Comparison of ENCODE assay signal across 1 cellular context in genomic region chr16:73047536-73048291, GRCh38.
TF ChIP-seq lines count a peak whose summit lies in the region.

Gene ZFHX3, minus strand, starts transcription at chr16:73048128. Its CDS starts 87,983 bp downstream, at chr16:72960145.

TF ChIP-seq in GM12878, 131 proteins besides CTCF, POLR2A, EP300 and RAD21 (continues in another document):
- TF ChIP-seq ZSCAN29 (IDR thresholded peaks at IDR 0.05) (no peak), FOS (IDR thresholded peaks at IDR 0.05; ENCODE audit: borderline replicate concordance, extremely low read depth, insufficient read length) (no peak), ZNF622 (IDR thresholded peaks at IDR 0.05) (no peak), NBN (IDR thresholded peaks at IDR 0.05) (peak; percentile 29; the same call in 1 of the 2 replicates), ZNF592 (IDR thresholded peaks at IDR 0.05) (no peak), YY1 (IDR thresholded peaks at IDR 0.05; ENCODE audit: low read depth, low read length) (0 out of 2 replicates have a peak, but pooled peaks have one; percentile 19), GATAD2B (conservative IDR thresholded peaks at IDR 0.05; ENCODE audit: low read depth) (peak; percentile 72), CHD4 (IDR thresholded peaks at IDR 0.05) (no peak), MTA2 (IDR thresholded peaks at IDR 0.05; ENCODE audit: low read depth) (peak; percentile 16; the same call in 1 of the 2 replicates), SIX5 (IDR thresholded peaks at IDR 0.05; ENCODE audit: low read depth, low read length, severe bottlenecking) (no peak), KDM1A (IDR thresholded peaks at IDR 0.05; ENCODE audit: borderline replicate concordance) (no peak), SKIL (IDR thresholded peaks at IDR 0.05; ENCODE audit: low read depth, poor library complexity, severe bottlenecking) (no peak), BCL3 (IDR thresholded peaks at IDR 0.05; ENCODE audit: borderline replicate concordance, insufficient read depth, low read depth, low read length, poor library complexity, severe bottlenecking) (peak; percentile 48), MLLT1 (IDR thresholded peaks at IDR 0.05) (no peak), USF2 (IDR thresholded peaks at IDR 0.05; ENCODE audit: borderline replicate concordance, low read depth, low read length) (no peak), ESRRA (IDR thresholded peaks at IDR 0.05; ENCODE audit: low read length) (no peak), EGR1 (IDR thresholded peaks at IDR 0.05; ENCODE audit: borderline replicate concordance in 1 of 2, low read depth in 2 of 2, low read length in 2 of 2) (no peak), NR2C2 (IDR thresholded peaks at IDR 0.05; ENCODE audit: borderline replicate concordance, control insufficient read depth, insufficient read length, low read depth) (no peak), MEF2A (IDR thresholded peaks at IDR 0.05; ENCODE audit: insufficient read depth, low read depth, low read length) (no peak), CBFB (IDR thresholded peaks at IDR 0.05; ENCODE audit: low read depth) (no peak), POLR2AphosphoS5 (IDR thresholded peaks at IDR 0.05; ENCODE audit: low read length) (no peak), ZBTB33 (IDR thresholded peaks at IDR 0.05) (no peak), RELB (IDR thresholded peaks at IDR 0.05; ENCODE audit: low read depth) (0 out of 2 replicates have a peak, but pooled peaks have one; percentile 18), ZNF217 (IDR thresholded peaks at IDR 0.05) (no peak), RCOR1 (conservative IDR thresholded peaks at IDR 0.05; ENCODE audit: low read depth, low read length) (no peak), PAX8 (IDR thresholded peaks at IDR 0.05) (no peak), EED (IDR thresholded peaks at IDR 0.05; ENCODE audit: low read depth) (peak; percentile 28; the same call in 1 of the 2 replicates), SUPT20H (IDR thresholded peaks at IDR 0.05; ENCODE audit: borderline replicate concordance, control insufficient read depth, low read depth, low read length) (no peak), BHLHE40 (IDR thresholded peaks at IDR 0.05; ENCODE audit: borderline replicate concordance in 1 of 2, low read depth in 2 of 2, low read length in 1 of 2) (peak; percentile 4 to 34; a peak in 1 of 4 replicates), ZZZ3 (IDR thresholded peaks at IDR 0.05; ENCODE audit: control insufficient read depth, insufficient read length, low read depth) (no peak), FOXK2 (IDR thresholded peaks at IDR 0.05) (no peak), HDAC6 (IDR thresholded peaks at IDR 0.05; ENCODE audit: unreplicated experiment) (no peak), BRCA1 (IDR thresholded peaks at IDR 0.05; ENCODE audit: low read depth, low read length) (no peak), SMC3 (IDR thresholded peaks at IDR 0.05; ENCODE audit: borderline replicate concordance, low read length) (peak; percentile 11; the same call in 1 of the 2 replicates), TAF1 (IDR thresholded peaks at IDR 0.05; ENCODE audit: borderline replicate concordance, low read depth, low read length) (peak; percentile 20; the same call in 1 of the 2 replicates), DPF2 (IDR thresholded peaks at IDR 0.05) (peak; percentile 77), NRF1 (conservative IDR thresholded peaks at IDR 0.05; ENCODE audit: low read depth, low read length) (no peak), BCLAF1 (IDR thresholded peaks at IDR 0.05) (no peak), STAT1 (conservative IDR thresholded peaks at IDR 0.05) (no peak), TCF12 (IDR thresholded peaks at IDR 0.05; ENCODE audit: low read depth, low read length) (0 out of 2 replicates have a peak, but pooled peaks have one; percentile 13), BCL11A (IDR thresholded peaks at IDR 0.05; ENCODE audit: low read depth, low read length) (no peak)
